In genomic region chr18:36783792-36784191, GRCh38 we compare ENCODE assay signal across 25 cellular contexts.
"Had no signal": no experiment of that assay in that cellular context is flagged by ENCODE, and none has a peak within 500 bp of the region (broad histone marks: within the 10 kb centered on the region; RNA-seq: fewer than 3 reads in every experiment).

No MANE protein-coding gene starts in this region.

- H3K9me3 ChIP-seq: esophagus muscularis mucosa, gastroesophageal sphincter, heart left ventricle, lower lobe of right lung, mucosa of descending colon had no signal

- ATAC-seq: foreskin keratinocyte, gastroesophageal sphincter, heart left ventricle, left colon, left lobe of liver, left ventricle myocardium superior, lower lobe of right lung, mucosa of descending colon had no signal

- H3K27me3 ChIP-seq: dorsolateral prefrontal cortex, esophagus muscularis mucosa, foreskin keratinocyte, gastroesophageal sphincter, heart left ventricle, hepatocyte had no signal

- FAIRE-seq: colon, endothelial cell of umbilical vein, frontal cortex, kidney had no signal

- H3K27ac ChIP-seq: coronary artery, dorsolateral prefrontal cortex, esophagus muscularis mucosa, foreskin keratinocyte, gastroesophageal sphincter, heart left ventricle, hepatocyte, lower lobe of right lung had no signal

- DNase-seq: dermis blood vessel endothelial cell; dorsolateral prefrontal cortex; effector CD4-positive, alpha-beta T cell; effector memory CD4-positive, alpha-beta T cell; foreskin keratinocyte; heart left ventricle; hypothalamus; immature natural killer cell; islet precursor cell; kidney; kidney glomerular epithelial cell; left colon; left ventricle myocardium superior; lower lobe of right lung; mesenchymal stem cell; mucosa of descending colon; naive B cell had no signal

- H3K4me3 ChIP-seq: coronary artery, dorsolateral prefrontal cortex, esophagus muscularis mucosa, gastroesophageal sphincter, heart left ventricle, hepatocyte, lower lobe of right lung, mucosa of descending colon had no signal

- H3K4me1 ChIP-seq: foreskin keratinocyte had no signal
